Comparison of ENCODE assay signal across 28 cellular contexts in genomic region chr6:20236899-20237600, GRCh38. TPM values are rescaled to one million over a fixed set of nuclear protein-coding genes. Genes with fewer than 3 reads are reported as not detected.
DNase-seq lines count a peak whose midpoint lies in the region; ATAC-seq, FAIRE-seq and TF ChIP-seq lines count a peak whose summit lies in the region.
"Had no signal": no experiment of that assay in that cellular context is flagged by ENCODE, and none has a peak within 500 bp of the region (broad histone marks: within the 10 kb centered on the region; RNA-seq: fewer than 3 reads in every experiment).

No MANE protein-coding gene starts in this region.

- H4K20me1 ChIP-seq in HCT116 (ENCODE audit: insufficient read depth) (no peaks in the 10 kb centered on the region), PC-3 (ENCODE audit: low read length) (no peaks in the 10 kb centered on the region), keratinocyte (ENCODE audit: control insufficient read depth, extremely low read depth, insufficient read depth, low read length) (no peaks in the 10 kb centered on the region)
- H4K20me1 ChIP-seq: BLaER1 treated with 17β-estradiol and CSF1 and Interleukin-3, amounts not matched to agents 10 nM and 100 nM had no signal

- TF ChIP-seq CTCF in HCT116 (IDR thresholded peaks at IDR 0.05 in 2 of 3, conservative IDR thresholded peaks at IDR 0.05 in 1 of 3; ENCODE audit: borderline replicate concordance in 1 of 3, insufficient read depth in 1 of 3, low read depth in 2 of 3, low read length in 2 of 3) (no peak), PC-3 (conservative IDR thresholded peaks at IDR 0.05; ENCODE audit: low read depth, low read length) (no peak), keratinocyte (optimal IDR thresholded peaks at IDR 0.05 in 1 of 3, IDR thresholded peaks at IDR 0.05 in 1 of 3, conservative IDR thresholded peaks at IDR 0.05 in 1 of 3; ENCODE audit: extremely low read depth in 1 of 3, insufficient read depth in 2 of 3, low read length in 3 of 3) (no peak), stomach (IDR thresholded peaks at IDR 0.05) (no peak)

- dilution Hi-C loops in keratinocyte (cut with MboI; ENCODE audit: extremely low pct_ligation_motif_present, low sequenced_read_pairs) = no loop called here

- TF ChIP-seq RAD21 in HCT116 (IDR thresholded peaks at IDR 0.05; ENCODE audit: low read depth) = 0 out of 2 replicates have a peak, but pooled peaks have one; percentile 2

- no peaks in the 10 kb centered on the region for H3K36me3 ChIP-seq in HCT116 (ENCODE audit: control insufficient read depth in 1 of 2, insufficient read depth in 2 of 2, low read length in 2 of 2)
- no peaks in the 10 kb centered on the region for H3K36me3 ChIP-seq in PC-3 (ENCODE audit: low read depth, low read length)
- H3K36me3 ChIP-seq in keratinocyte (ENCODE audit: control insufficient read depth in 2 of 2, extremely low read depth in 1 of 2, insufficient read depth in 2 of 2, low read length in 2 of 2) = no peaks in the 10 kb centered on the region
- no peaks in the 10 kb centered on the region for H3K36me3 ChIP-seq in stomach
- H3K36me3 ChIP-seq: BLaER1 treated with 17β-estradiol and CSF1 and Interleukin-3, amounts not matched to agents 10 nM and 100 nM; cardiac muscle cell; gastrocnemius medialis had no signal

- H3K9me3 ChIP-seq in HCT116 (ENCODE audit: control insufficient read depth in 1 of 2, insufficient read depth in 1 of 2, low read depth in 1 of 2, low read length in 2 of 2) (no peaks in the 10 kb centered on the region), PC-3 (ENCODE audit: low read length) (no peaks in the 10 kb centered on the region), keratinocyte (ENCODE audit: control insufficient read depth, low read depth, low read length) (no peaks in the 10 kb centered on the region), stomach (no peaks in the 10 kb centered on the region)
- H3K9me3 ChIP-seq: gastrocnemius medialis, SK-N-SH had no signal

- H3K9ac ChIP-seq in HCT116 (ENCODE audit: low read length) (peak overlapping the region; percentile 9; the same call in 1 of the 2 replicates), PC-3 (ENCODE audit: low read length) (no peak overlapping the region), keratinocyte (ENCODE audit: control insufficient read depth, extremely low read depth, insufficient read depth, low read length) (no peak overlapping the region)
- H3K9ac ChIP-seq: BLaER1 treated with 17β-estradiol and CSF1 and Interleukin-3, amounts not matched to agents 10 nM and 100 nM; SK-N-SH had no signal

- H2AFZ ChIP-seq in HCT116 (ENCODE audit: low read depth, low read length, poor library complexity, severe bottlenecking) = peak overlapping the region; percentile 71
- H2AFZ ChIP-seq in PC-3 (ENCODE audit: low read length) = no peak overlapping the region; the same call in 1 of the 2 replicates
- H2AFZ ChIP-seq in keratinocyte (ENCODE audit: control insufficient read depth, low read length) = no peak overlapping the region

- H3K27ac ChIP-seq in HCT116 (ENCODE audit: low read depth, low read length) = no peak overlapping the region
- H3K27ac ChIP-seq in PC-3 (ENCODE audit: low read length) = peak overlapping the region; percentile 33
- H3K27ac ChIP-seq in keratinocyte (ENCODE audit: control insufficient read depth, insufficient read depth, low read length) = no peak overlapping the region
- peak overlapping the region in 3 of 5 donors; percentile 3 to 65 (median 31) for H3K27ac ChIP-seq in stomach
- H3K27ac ChIP-seq: BLaER1 treated with 17β-estradiol and CSF1 and Interleukin-3, amounts not matched to agents 10 nM and 100 nM; cardiac muscle cell; coronary artery; gastrocnemius medialis had no signal

- H3K4me2 ChIP-seq in HCT116 (ENCODE audit: low read length) = peak overlapping the region; percentile 55
- H3K4me2 ChIP-seq in PC-3 (ENCODE audit: low read length) = peak overlapping the region; percentile 25
- H3K4me2 ChIP-seq in keratinocyte (ENCODE audit: control insufficient read depth, extremely low read depth, insufficient read depth, low read depth, low read length) = peak overlapping the region; percentile 40
- H3K4me2 ChIP-seq: BLaER1 treated with 17β-estradiol and CSF1 and Interleukin-3, amounts not matched to agents 10 nM and 100 nM; SK-N-SH had no signal

- H3K27me3 ChIP-seq in HCT116 (ENCODE audit: insufficient read depth, low read length) (no peaks in the 10 kb centered on the region), PC-3 (ENCODE audit: low read length) (no peaks in the 10 kb centered on the region), keratinocyte (ENCODE audit: control insufficient read depth, extremely low read depth, insufficient read depth, low read length) (no peaks in the 10 kb centered on the region), stomach (no peaks in the 10 kb centered on the region)
- H3K27me3 ChIP-seq: BLaER1 treated with 17β-estradiol and CSF1 and Interleukin-3, amounts not matched to agents 10 nM and 100 nM; cardiac muscle cell; gastrocnemius medialis had no signal

- H3K9me2 ChIP-seq in HCT116 (ENCODE audit: insufficient read depth) = no peaks in the 10 kb centered on the region
- H3K9me2 ChIP-seq in PC-3 (replicated peaks; ENCODE audit: low read length) = no peaks in the 10 kb centered on the region
- H3K9me2 ChIP-seq: SK-N-SH had no signal

- WGBS in stomach, 5 donors = 38 to 65% (median 46%) methylated on average over 2 of the region's 2 CpGs

- H3K4me1 ChIP-seq in HCT116 (ENCODE audit: control insufficient read depth in 1 of 2, insufficient read depth in 2 of 2, low read length in 2 of 2) (peaks cover 9 to 25% of the 10 kb centered on the region in 2 experiments; a peak in 3 of 4 replicates), PC-3 (ENCODE audit: insufficient read depth, low read length) (peaks cover 21% of the 10 kb centered on the region), keratinocyte (ENCODE audit: control insufficient read depth, extremely low read depth, insufficient read depth, low read length) (peaks cover 9% of the 10 kb centered on the region), stomach (peaks cover 0 to 6% (median 0%) of the 10 kb centered on the region in 4 donors)
- H3K4me1 ChIP-seq: BLaER1 treated with 17β-estradiol and CSF1 and Interleukin-3, amounts not matched to agents 10 nM and 100 nM; gastrocnemius medialis had no signal

- ATAC-seq in HCT116 (peak; percentile 48; the same call in 1 of the 2 replicates), PC-3 (peak; percentile 70; the same call in 1 of the 2 replicates)
- ATAC-seq: gastrocnemius medialis, left ventricle myocardium superior, T-helper 17 cell had no signal

- CTCF ChIA-PET in HCT116 (lab: Charles Lee) (no interaction called here), PC-3 (lab: Charles Lee) (no interaction called here)

- intact Hi-C loops in HCT116 (cut with micrococcal nuclease) (no loop called here), PC-3 (cut with micrococcal nuclease) (no loop called here), stomach (cut with DNase I; ENCODE audit: low total_unique reads) (no loop called here)

- H3K9me1 ChIP-seq in keratinocyte (ENCODE audit: control insufficient read depth, extremely low read depth, insufficient read depth, low read length) = no peaks in the 10 kb centered on the region

- BruUV-seq in HCT116 (replicated peaks; lab: Mats Ljungman, UMichigan) (no TSS peak), PC-3 (replicated peaks; lab: Mats Ljungman, UMichigan) (TSS peak; percentile 46)

- H3K79me2 ChIP-seq in HCT116 (ENCODE audit: insufficient read depth, low read length) (no peaks in the 10 kb centered on the region), PC-3 (ENCODE audit: low read length) (no peaks in the 10 kb centered on the region), keratinocyte (ENCODE audit: control insufficient read depth, insufficient read depth, low read length) (no peaks in the 10 kb centered on the region)

- no peak for DNase-seq in HCT116 (ENCODE audit: low read depth, low spot score)
- DNase-seq in PC-3 = peak; percentile 64
- DNase-seq in keratinocyte (ENCODE audit: low read depth, low spot score) = no peak
- DNase-seq in stomach = no peak
- DNase-seq in activated CD4-positive, alpha-beta T cell treated with anti-CD3 and anti-CD28 coated beads, Interleukin-2, amount 50 U/mL, for 4 hours = no peak
- DNase-seq in NOMO-1 treated with DMSO at 0.1 percent for 48 hours (lab: John Stamatoyannopoulos, UW; ENCODE audit: unreplicated experiment) = no peak
- no peak for DNase-seq in AG08396 (ENCODE audit: low spot score)
- DNase-seq: activated effector memory CD4-positive, alpha-beta T cell treated with anti-CD3 and anti-CD28 coated beads, Interleukin-2, amount 50 U/mL, for 16 hours; activated naive CD8-positive, alpha-beta T cell treated with anti-CD3 and anti-CD28 coated beads for 36 hours; aorta; DND-41; effector memory CD4-positive, alpha-beta T cell; gastrocnemius medialis; HCEC 1CT; hypothalamus; immature natural killer cell; left ventricle myocardium superior; midbrain; natural killer cell; NCI-H1048; NCI-H187; NCI-H2171; NCI-H524 treated with DMSO at 0.1 percent for 48 hours; SK-N-SH; T-helper 17 cell had no signal

- POLR2A ChIA-PET in HCT116 (lab: Charles Lee) = no interaction called here
- POLR2A ChIA-PET in PC-3 (lab: Charles Lee; ENCODE audit: unreplicated experiment) = no interaction called here

- no peaks in the 10 kb centered on the region for H3F3A ChIP-seq in PC-3 (ENCODE audit: low read length, unreplicated experiment)

- no peak for FAIRE-seq in keratinocyte (lab: Jason Lieb, UNC)

- TF ChIP-seq EP300 in stomach (IDR thresholded peaks at IDR 0.05) = no peak

- TF ChIP-seq POLR2A in HCT116 (IDR thresholded peaks at IDR 0.05; ENCODE audit: borderline replicate concordance, extremely low read depth, insufficient read depth, insufficient read length) (no peak), stomach (IDR thresholded peaks at IDR 0.05) (no peak)

- RAD21 ChIA-PET in HCT116 (lab: Charles Lee; ENCODE audit: low non-redundant PET in 1 of 2, low total read pairs in 2 of 2, uncharacterized antibody in 2 of 2, unreplicated experiment in 2 of 2) = no interaction called here

- no peak overlapping the region for H3K4me3 ChIP-seq in HCT116 (replicated peaks in 1 of 2; ENCODE audit: low read depth in 1 of 2, low read length in 2 of 2)
- no peak overlapping the region for H3K4me3 ChIP-seq in PC-3 (ENCODE audit: low read length)
- no peak overlapping the region for H3K4me3 ChIP-seq in keratinocyte (ENCODE audit: control insufficient read depth in 2 of 3, extremely low read depth in 1 of 3, insufficient read depth in 2 of 3, low read depth in 1 of 3, low read length in 3 of 3)
- no peak overlapping the region for H3K4me3 ChIP-seq in stomach
- H3K4me3 ChIP-seq: BLaER1 treated with 17β-estradiol and CSF1 and Interleukin-3, amounts not matched to agents 10 nM and 100 nM; cardiac muscle cell; coronary artery; gastrocnemius medialis had no signal

RNA-seq across cellular contexts. Expression of gene MBOAT1, which starts 24.8 kb away (rescaled TPM):
- 11.7 TPM for total RNA-seq in HCT116 (2021; ENCODE audit: unreplicated experiment)
- 6.0 and 6.5 TPM in 2 replicates for polyA plus RNA-seq in HCT116 (2012)
- 8.4 and 10.3 TPM in 2 replicates for total RNA-seq in PC-3 (2014; rRNA removed)
- polyA plus RNA-seq in keratinocyte = 2.2 to 5.7 TPM (median 4.9 TPM) in 3 replicates
- polyA plus RNA-seq in keratinocyte (2011; ENCODE audit: low read depth) = 0.72 TPM
- polyA plus RNA-seq in keratinocyte (2011; cell fraction: cytosol; rRNA removed) = 0.62 and 1.7 TPM in 2 replicates
- polyA plus RNA-seq in keratinocyte (2011; cell fraction: nucleus; rRNA removed) = 6.8 and 8.3 TPM in 2 replicates
- 1.1 and 4.1 TPM in 2 replicates for polyA plus RNA-seq in keratinocyte (2012; ENCODE audit: low replicate concordance)
- polyA minus RNA-seq in keratinocyte = 3.4 to 12.9 TPM (median 6.6 TPM) in 3 replicates
- polyA minus RNA-seq in keratinocyte (2011; cell fraction: cytosol; rRNA and poly(A)+ RNA removed) = 2.9 TPM
- polyA minus RNA-seq in keratinocyte (2011; cell fraction: nucleus; rRNA and poly(A)+ RNA removed) = 4.2 and 8.5 TPM in 2 replicates
- 10 to 100 TPM; 11.1 to 47.2 (median 19.2) TPM for total RNA-seq in stomach
- 1 to 10 TPM; 2.4 to 5.5 (median 2.9) TPM for polyA plus RNA-seq in stomach

Comparison
In these comparisons a context has a peak if more than half of its experiments do, and no peak if none do; other contexts are left out.
1. H3K27ac ChIP-seq: peak in PC-3 (single experiment) and stomach (3 of 5); none in HCT116 (single experiment) and keratinocyte (single experiment).
2. Peak in every context shown above with its lines, with median percentiles within 50 percentile points of each other: H3K4me2 ChIP-seq.